ENCODE assay signal across 8 cellular contexts in genomic region chr19:58544591-58545285, GRCh38. TPM values are rescaled to one million over a fixed set of nuclear protein-coding genes. Genes with fewer than 3 reads are reported as not detected.
DNase-seq lines count a peak whose midpoint lies in the region; ATAC-seq and TF ChIP-seq lines count a peak whose summit lies in the region.

No MANE protein-coding gene starts in this region.

- ATAC-seq in GM18517 (IDR thresholded peaks at IDR 0.05; ENCODE audit: unreplicated experiment): peak; percentile 44
- peak; percentile 61 for ATAC-seq in HG02763 (IDR thresholded peaks at IDR 0.05; ENCODE audit: unreplicated experiment)

- H3K4me3 Mint-ChIP-seq in chondrocyte (ENCODE audit: unreplicated experiment): peak overlapping the region; percentile 92

- peaks cover 20% of the 10 kb centered on the region for H3K36me3 Mint-ChIP-seq in chondrocyte (ENCODE audit: low read depth)

- peaks cover 24% of the 10 kb centered on the region for H3K4me1 Mint-ChIP-seq in chondrocyte (ENCODE audit: low read depth)

- no peak for TF ChIP-seq CTCF in chondrocyte (IDR thresholded peaks at IDR 0.05)

- peak; percentile 59 for DNase-seq in RPMI7951 (ENCODE audit: low read depth)
- DNase-seq in chondrocyte (ENCODE audit: low spot score): peak; percentile 83
- DNase-seq in lung microvascular endothelial cell (ENCODE audit: low read depth in 2 of 2): peak; percentile 69 to 81
- DNase-seq in stromal cell of bone marrow (ENCODE audit: low read depth): peak; percentile 24
- no peak for DNase-seq in GDM1 (lab: John Stamatoyannopoulos, UW)
- DNase-seq in stimulated activated naive CD4-positive, alpha-beta T cell treated with Interleukin-2 at 50 U/mL for 16 hours (lab: John Stamatoyannopoulos, UW): no peak

- peak overlapping the region; percentile 100 for H3K27ac Mint-ChIP-seq in chondrocyte (ENCODE audit: unreplicated experiment)

- H3K9me3 Mint-ChIP-seq in chondrocyte (ENCODE audit: low read depth): no peaks in the 10 kb centered on the region

- H3K27me3 Mint-ChIP-seq in chondrocyte (ENCODE audit: low read depth): peaks cover 5% of the 10 kb centered on the region

RNA-seq across cellular contexts. Expression of gene TRIM28, which starts 0.9 kb away (rescaled TPM):
- 304 and 391 TPM in 2 replicates for total RNA-seq in RPMI7951 (2014; rRNA removed; shearing (Covaris generic))
- total RNA-seq in chondrocyte (215 to 286 TPM (median 228 TPM) in 3 replicates), lung microvascular endothelial cell (275 and 278 TPM in 2 replicates)

RNA-seq across cellular contexts. Expression of gene CHMP2A, which starts 10.2 kb away (rescaled TPM):
- total RNA-seq in RPMI7951 (2014; rRNA removed; shearing (Covaris generic)): 171 and 176 TPM in 2 replicates
- total RNA-seq in chondrocyte (85.1 to 99.4 TPM (median 85.9 TPM) in 3 replicates), lung microvascular endothelial cell (86.1 and 93.5 TPM in 2 replicates)

RNA-seq across cellular contexts. Expression of gene UBE2M, which starts 13.7 kb away (rescaled TPM):
- total RNA-seq in RPMI7951 (2014; rRNA removed; shearing (Covaris generic)): 84.1 and 98.8 TPM in 2 replicates
- 70.3 to 80.7 TPM (median 76.3 TPM) in 3 replicates for total RNA-seq in chondrocyte
- 50.1 and 66.7 TPM in 2 replicates for total RNA-seq in lung microvascular endothelial cell

RNA-seq across cellular contexts. Expression of gene ZBTB45, which starts 25.1 kb away (rescaled TPM):
- 5.3 and 8.1 TPM in 2 replicates for total RNA-seq in RPMI7951 (2014; rRNA removed; shearing (Covaris generic))
- 15.6 to 17.2 TPM (median 15.9 TPM) in 3 replicates for total RNA-seq in chondrocyte
- total RNA-seq in lung microvascular endothelial cell: 3.7 and 5.0 TPM in 2 replicates

RNA-seq across cellular contexts. Expression of gene MZF1, which starts 28.4 kb away (rescaled TPM):
- total RNA-seq in RPMI7951 (2014; rRNA removed; shearing (Covaris generic)): 6.5 and 10.2 TPM in 2 replicates
- total RNA-seq in chondrocyte (15.2 to 22.3 TPM (median 15.8 TPM) in 3 replicates), lung microvascular endothelial cell (5.4 and 7.5 TPM in 2 replicates)

Comparison
In these comparisons a context has a peak if more than half of its experiments do, and no peak if none do; other contexts are left out.
1. DNase-seq: peak in RPMI7951 (single experiment), chondrocyte (single experiment), lung microvascular endothelial cell (2 of 2) and stromal cell of bone marrow (single experiment); none in GDM1 (single experiment) and stimulated activated naive CD4-positive, alpha-beta T cell treated with Interleukin-2 at 50 U/mL for 16 hours (single experiment).